ENCODE assay signal across 8 cellular contexts in the genomic region with DNA sequence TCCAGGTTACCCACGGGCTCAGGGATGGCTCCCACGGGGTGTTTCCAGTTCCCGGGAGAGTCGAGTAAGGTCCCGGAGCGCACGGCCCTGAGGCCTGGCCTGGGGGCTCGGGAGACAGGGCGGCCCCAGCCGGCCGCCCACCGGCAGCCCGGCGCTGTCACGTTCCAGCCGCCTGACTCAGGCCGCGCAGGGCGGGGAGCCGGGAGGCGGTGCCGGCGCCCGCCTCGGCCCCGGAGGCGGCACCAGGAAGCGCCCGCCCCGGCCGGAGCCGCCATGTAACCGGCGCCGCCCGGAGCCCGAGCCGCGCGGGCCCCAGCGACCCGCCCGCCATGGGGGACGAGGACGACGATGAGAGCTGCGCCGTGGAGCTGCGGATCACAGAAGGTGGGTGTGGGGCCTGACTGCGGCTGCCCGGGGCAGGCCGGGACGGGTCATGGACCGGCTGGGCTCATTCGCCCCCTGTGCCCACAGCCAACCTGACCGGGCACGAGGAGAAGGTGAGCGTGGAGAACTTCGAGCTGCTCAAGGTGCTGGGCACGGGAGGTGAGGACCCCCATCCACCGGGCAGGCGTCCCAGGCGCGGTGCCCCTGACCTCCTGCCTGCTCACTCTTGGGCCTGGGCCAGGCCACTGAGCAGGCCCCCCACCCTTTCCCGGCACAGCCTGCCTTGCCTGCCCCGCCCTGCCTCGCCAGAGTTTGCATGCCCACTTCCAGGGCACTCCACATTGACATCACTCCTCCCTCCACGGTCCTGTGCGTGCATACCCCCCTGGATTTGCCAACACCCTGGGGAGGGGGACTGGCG. TPM values are rescaled to one million over a fixed set of nuclear protein-coding genes. Genes with fewer than 3 reads are reported as not detected.
DNase-seq lines count a peak whose midpoint lies in the region; ATAC-seq and TF ChIP-seq lines count a peak whose summit lies in the region.

A gene (plus strand): TSS at position 256 of the 805 bp plus-strand sequence. CDS start 74 bp downstream, at position 330.

- WGBS in smooth muscle cell (ENCODE audit: low lambda C conversion rate) = under 1% methylated on average over 61 of the region's 70 CpGs

- peak within 1 kb of the TSS; percentile 87 for H2AFZ ChIP-seq in KMS-11 (ENCODE audit: low read depth)
- H2AFZ ChIP-seq in smooth muscle cell (ENCODE audit: low read depth) = peak within 1 kb of the TSS; percentile 84

- H3K9ac ChIP-seq in KMS-11 (peak within 1 kb of the TSS; percentile 74; the same call in 1 of the 2 replicates), smooth muscle cell (ENCODE audit: low read depth) (peak within 1 kb of the TSS; percentile 91)

- H3K36me3 ChIP-seq in BJ (ENCODE audit: control insufficient read depth, insufficient read depth, low read length) (peaks cover 16% of the 10 kb centered on the region), KMS-11 (ENCODE audit: insufficient read depth) (peaks cover 5% of the 10 kb centered on the region; the same call in 1 of the 2 replicates), smooth muscle cell (ENCODE audit: low read depth) (no peaks in the 10 kb centered on the region)

- H3K4me2 ChIP-seq in KMS-11 (peak within 1 kb of the TSS; percentile 93), smooth muscle cell (peak within 1 kb of the TSS; percentile 96)

- POLR2A ChIA-PET in BJ (lab: Charles Lee) = no interaction called here

- H3F3A ChIP-seq in smooth muscle cell (ENCODE audit: low read depth) = peaks cover 8% of the 10 kb centered on the region

- TF ChIP-seq CTCF in BJ (IDR thresholded peaks at IDR 0.05; ENCODE audit: insufficient read depth, low read depth, low read length) = no peak
- TF ChIP-seq CTCF in KMS-11 (conservative IDR thresholded peaks at IDR 0.05; ENCODE audit: low read depth, low read length) = no peak
- no peak for TF ChIP-seq CTCF in WI38 (IDR thresholded peaks at IDR 0.05; ENCODE audit: low read depth, low read length)
- TF ChIP-seq CTCF in smooth muscle cell (IDR thresholded peaks at IDR 0.05; ENCODE audit: borderline replicate concordance, insufficient read depth, poor library complexity, severe bottlenecking) = no peak

- H3K4me3 ChIP-seq in BJ (ENCODE audit: low read depth, low read length) (peak within 1 kb of the TSS; percentile 89), KMS-11 (IDR thresholded peaks at IDR 0.05; ENCODE audit: insufficient read depth, low read depth, low read length) (no peak within 1 kb of the TSS), WI38 (ENCODE audit: low read depth, low read length) (peak within 1 kb of the TSS; percentile 92), smooth muscle cell (peak within 1 kb of the TSS; percentile 82)

- H3K79me2 ChIP-seq in KMS-11 (ENCODE audit: insufficient read depth, low read depth) (no peaks in the 10 kb centered on the region), smooth muscle cell (ENCODE audit: low read depth) (peaks cover 12% of the 10 kb centered on the region)

- H3K27ac ChIP-seq in KMS-11 (no peak within 1 kb of the TSS), smooth muscle cell (ENCODE audit: low read depth) (peak within 1 kb of the TSS; percentile 93)

- ATAC-seq in GM19035 (IDR thresholded peaks at IDR 0.05; ENCODE audit: unreplicated experiment) = peak; percentile 70
- ATAC-seq in GM21515 (IDR thresholded peaks at IDR 0.05; ENCODE audit: unreplicated experiment) = no peak

- no peak for DNase-seq in BJ (ENCODE audit: low read depth)
- peak; percentile 38 for DNase-seq in dedifferentiated amniotic fluid mesenchymal stem cell (ENCODE audit: extremely low spot score)
- DNase-seq in kidney glomerular epithelial cell (lab: John Stamatoyannopoulos, UW) = peak; percentile 60
- DNase-seq in smooth muscle cell (lab: John Stamatoyannopoulos, UW; ENCODE audit: unreplicated experiment) = peak; percentile 29

- H3K9me3 ChIP-seq in smooth muscle cell (replicated peaks; ENCODE audit: low read depth) = no peaks in the 10 kb centered on the region

- H3K27me3 ChIP-seq in BJ (ENCODE audit: control insufficient read depth, insufficient read depth, low read length) (no peaks in the 10 kb centered on the region), KMS-11 (ENCODE audit: insufficient read depth, low read depth) (no peaks in the 10 kb centered on the region), smooth muscle cell (ENCODE audit: low read depth) (no peaks in the 10 kb centered on the region)

- CTCF ChIA-PET in BJ (lab: Yijun Ruan, JAX) = interaction anchor here (1.0 to 6.8 kb wide), 4 partner anchors 15 to 155 kb away, joined by 4 to 71 read pairs (median 4); no protein-coding TSS in a partner anchor

- H4K20me1 ChIP-seq in KMS-11 (ENCODE audit: insufficient read depth) (no peaks in the 10 kb centered on the region), smooth muscle cell (ENCODE audit: low read depth) (peaks cover 13% of the 10 kb centered on the region)

- H3K4me1 ChIP-seq in KMS-11 (ENCODE audit: low read depth, poor library complexity, severe bottlenecking) (peaks cover 38% of the 10 kb centered on the region), smooth muscle cell (ENCODE audit: low read depth) (peaks cover 22% of the 10 kb centered on the region)

RNA-seq across cellular contexts. Expression of the gene that starts here (rescaled TPM):
- polyA plus RNA-seq in BJ (2011; rRNA removed) = 22.9 and 33.8 TPM in 2 replicates
- 22.1 and 34.5 TPM in 2 replicates for polyA minus RNA-seq in BJ (2011; rRNA and poly(A)+ RNA removed)
- 19.5 and 21.8 TPM in 2 replicates for total RNA-seq in smooth muscle cell
- 40.0 and 42.9 TPM in 2 replicates for polyA plus RNA-seq in smooth muscle cell
